1 cellular context compared by ENCODE assay signal in the genomic region with DNA sequence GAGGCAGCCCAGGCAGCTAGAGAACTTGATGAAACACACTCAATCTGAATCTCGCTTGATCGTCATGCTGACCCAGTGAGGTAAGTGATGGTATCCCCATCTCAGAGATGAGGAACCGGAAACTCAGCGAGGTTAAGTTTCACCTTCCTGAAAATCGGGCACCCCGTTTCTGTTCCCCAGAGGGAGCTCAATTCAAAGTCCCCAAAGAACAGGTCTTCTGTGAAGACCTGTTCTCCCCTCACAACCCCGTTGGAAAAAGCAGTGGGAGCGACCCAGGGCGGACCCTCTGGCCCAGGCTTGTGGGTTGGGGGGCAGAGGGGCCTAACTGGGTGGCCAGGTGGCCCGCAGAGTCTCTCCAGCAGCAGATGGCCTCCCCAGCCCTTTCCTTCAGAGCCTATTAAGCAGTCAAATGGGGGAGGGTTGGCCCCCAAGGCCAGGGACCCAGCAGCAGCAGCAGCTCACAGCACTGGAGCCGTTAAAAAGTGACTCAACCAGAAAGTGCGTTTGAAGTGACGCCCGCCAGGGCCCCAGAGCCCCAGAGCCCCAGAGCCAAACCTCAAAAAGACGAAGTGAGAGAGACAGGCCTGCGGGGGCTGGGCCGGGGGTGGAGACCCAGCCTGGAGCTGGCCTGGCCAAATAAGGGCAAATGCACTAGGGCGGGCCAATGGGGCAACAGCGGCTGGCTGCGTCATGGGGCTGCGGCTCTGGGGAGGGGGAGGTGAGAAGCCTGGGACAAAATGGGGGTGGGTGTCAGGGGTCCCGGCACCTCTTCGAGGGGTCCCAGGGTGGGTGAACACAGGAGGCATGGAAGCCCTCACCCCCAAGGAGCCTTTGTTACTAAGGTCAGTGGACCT.
TF ChIP-seq lines count a peak whose summit lies in the region.

No MANE protein-coding gene starts in this region.

TF ChIP-seq in K562, 482 proteins besides CTCF, POLR2A, EP300 and RAD21 (continued from another document and continues in another):
- TF ChIP-seq, protein P1, sequence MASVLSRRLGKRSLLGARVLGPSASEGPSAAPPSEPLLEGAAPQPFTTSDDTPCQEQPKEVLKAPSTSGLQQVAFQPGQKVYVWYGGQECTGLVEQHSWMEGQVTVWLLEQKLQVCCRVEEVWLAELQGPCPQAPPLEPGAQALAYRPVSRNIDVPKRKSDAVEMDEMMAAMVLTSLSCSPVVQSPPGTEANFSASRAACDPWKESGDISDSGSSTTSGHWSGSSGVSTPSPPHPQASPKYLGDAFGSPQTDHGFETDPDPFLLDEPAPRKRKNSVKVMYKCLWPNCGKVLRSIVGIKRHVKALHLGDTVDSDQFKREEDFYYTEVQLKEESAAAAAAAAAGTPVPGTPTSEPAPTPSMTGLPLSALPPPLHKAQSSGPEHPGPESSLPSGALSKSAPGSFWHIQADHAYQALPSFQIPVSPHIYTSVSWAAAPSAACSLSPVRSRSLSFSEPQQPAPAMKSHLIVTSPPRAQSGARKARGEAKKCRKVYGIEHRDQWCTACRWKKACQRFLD (CRISPR knock-in tag; IDR thresholded peaks at IDR 0.05): peak; percentile 97
- TF ChIP-seq NRF1 (conservative IDR thresholded peaks at IDR 0.05 in 1 of 2, IDR thresholded peaks at IDR 0.05 in 1 of 2) (peak in 1 of 2 experiments; percentile 48; a peak in 3 of 4 replicates), ZNF197 (CRISPR knock-in tag; IDR thresholded peaks at IDR 0.05; ENCODE audit: low read depth) (peak; percentile 91), CHCHD3 (CRISPR knock-in tag; IDR thresholded peaks at IDR 0.05) (peak; percentile 85; the same call in 1 of the 2 replicates), CHD4 (IDR thresholded peaks at IDR 0.05; ENCODE audit: insufficient read depth, insufficient replicate concordance, low read depth, low read length, poor library complexity, severe bottlenecking) (no peak), ZKSCAN1 (IDR thresholded peaks at IDR 0.05; ENCODE audit: low read depth, low read length) (0 out of 2 replicates have a peak, but pooled peaks have one; percentile 5), ILK (tag; IDR thresholded peaks at IDR 0.05; ENCODE audit: borderline replicate concordance, low read depth) (no peak), RHOXF2B (CRISPR knock-in tag; conservative IDR thresholded peaks at IDR 0.05) (no peak), STAG1 (CRISPR knock-in tag; IDR thresholded peaks at IDR 0.05; ENCODE audit: borderline replicate concordance) (no peak), ZSCAN32 (CRISPR knock-in tag; IDR thresholded peaks at IDR 0.05) (0 out of 2 replicates have a peak, but pooled peaks have one; percentile 43), BRCA1 (IDR thresholded peaks at IDR 0.05) (no peak), BRCA1 (CRISPR knock-in tag; IDR thresholded peaks at IDR 0.05) (no peak), GABPB1 (CRISPR knock-in tag; IDR thresholded peaks at IDR 0.05) (peak; percentile 51), ARNT (IDR thresholded peaks at IDR 0.05) (no peak), HSF4 (CRISPR knock-in tag; IDR thresholded peaks at IDR 0.05; ENCODE audit: borderline replicate concordance) (no peak), NR2C2 (CRISPR knock-in tag; IDR thresholded peaks at IDR 0.05) (no peak), NR2C2 (tag; IDR thresholded peaks at IDR 0.05) (peak; percentile 52), CHD2 (IDR thresholded peaks at IDR 0.05; ENCODE audit: low read depth, low read length) (peak; percentile 51; the same call in 1 of the 2 replicates), ZNF445 (CRISPR knock-in tag; IDR thresholded peaks at IDR 0.05; ENCODE audit: low read depth) (0 out of 2 replicates have a peak, but pooled peaks have one; percentile 7), WHSC1 (IDR thresholded peaks at IDR 0.05; ENCODE audit: low read length) (no peak), PCBP2 (IDR thresholded peaks at IDR 0.05; ENCODE audit: low read depth, low read length, poor library complexity, severe bottlenecking) (no peak), ZNF324 (CRISPR knock-in tag; IDR thresholded peaks at IDR 0.05) (no peak), PHF21A (IDR thresholded peaks at IDR 0.05; ENCODE audit: borderline replicate concordance, low read depth) (0 out of 2 replicates have a peak, but pooled peaks have one; percentile 49), ZNF551 (CRISPR knock-in tag; IDR thresholded peaks at IDR 0.05) (no peak), ZNF766 (CRISPR knock-in tag; conservative IDR thresholded peaks at IDR 0.05) (no peak), ZNF764 (CRISPR knock-in tag; IDR thresholded peaks at IDR 0.05; ENCODE audit: low read depth) (no peak), HOXB6 (CRISPR knock-in tag; IDR thresholded peaks at IDR 0.05; ENCODE audit: borderline replicate concordance) (no peak), ATF1 (CRISPR knock-in tag; IDR thresholded peaks at IDR 0.05) (no peak), ATF1 (tag; IDR thresholded peaks at IDR 0.05) (peak; percentile 94), TCF7L2 (IDR thresholded peaks at IDR 0.05; ENCODE audit: low read depth, low read length) (no peak), ZNF644 (tag; IDR thresholded peaks at IDR 0.05; ENCODE audit: low read depth) (peak; percentile 95), ZZZ3 (IDR thresholded peaks at IDR 0.05) (no peak), TGIF2 (CRISPR knock-in tag; IDR thresholded peaks at IDR 0.05) (no peak), RUNX1 (IDR thresholded peaks at IDR 0.05; ENCODE audit: low read depth) (no peak)
- TF ChIP-seq, protein P2, sequence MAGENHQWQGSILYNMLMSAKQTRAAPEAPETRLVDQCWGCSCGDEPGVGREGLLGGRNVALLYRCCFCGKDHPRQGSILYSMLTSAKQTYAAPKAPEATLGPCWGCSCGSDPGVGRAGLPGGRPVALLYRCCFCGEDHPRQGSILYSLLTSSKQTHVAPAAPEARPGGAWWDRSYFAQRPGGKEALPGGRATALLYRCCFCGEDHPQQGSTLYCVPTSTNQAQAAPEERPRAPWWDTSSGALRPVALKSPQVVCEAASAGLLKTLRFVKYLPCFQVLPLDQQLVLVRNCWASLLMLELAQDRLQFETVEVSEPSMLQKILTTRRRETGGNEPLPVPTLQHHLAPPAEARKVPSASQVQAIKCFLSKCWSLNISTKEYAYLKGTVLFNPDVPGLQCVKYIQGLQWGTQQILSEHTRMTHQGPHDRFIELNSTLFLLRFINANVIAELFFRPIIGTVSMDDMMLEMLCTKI (IDR thresholded peaks at IDR 0.05; ENCODE audit: partially characterized antibody): no peak
- TF ChIP-seq, protein P3, sequence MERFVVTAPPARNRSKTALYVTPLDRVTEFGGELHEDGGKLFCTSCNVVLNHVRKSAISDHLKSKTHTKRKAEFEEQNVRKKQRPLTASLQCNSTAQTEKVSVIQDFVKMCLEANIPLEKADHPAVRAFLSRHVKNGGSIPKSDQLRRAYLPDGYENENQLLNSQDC (CRISPR knock-in tag; IDR thresholded peaks at IDR 0.05): no peak
- TF ChIP-seq, protein P4, sequence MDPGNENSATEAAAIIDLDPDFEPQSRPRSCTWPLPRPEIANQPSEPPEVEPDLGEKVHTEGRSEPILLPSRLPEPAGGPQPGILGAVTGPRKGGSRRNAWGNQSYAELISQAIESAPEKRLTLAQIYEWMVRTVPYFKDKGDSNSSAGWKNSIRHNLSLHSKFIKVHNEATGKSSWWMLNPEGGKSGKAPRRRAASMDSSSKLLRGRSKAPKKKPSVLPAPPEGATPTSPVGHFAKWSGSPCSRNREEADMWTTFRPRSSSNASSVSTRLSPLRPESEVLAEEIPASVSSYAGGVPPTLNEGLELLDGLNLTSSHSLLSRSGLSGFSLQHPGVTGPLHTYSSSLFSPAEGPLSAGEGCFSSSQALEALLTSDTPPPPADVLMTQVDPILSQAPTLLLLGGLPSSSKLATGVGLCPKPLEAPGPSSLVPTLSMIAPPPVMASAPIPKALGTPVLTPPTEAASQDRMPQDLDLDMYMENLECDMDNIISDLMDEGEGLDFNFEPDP (CRISPR knock-in tag; IDR thresholded peaks at IDR 0.05): no peak
- TF ChIP-seq, protein P5, sequence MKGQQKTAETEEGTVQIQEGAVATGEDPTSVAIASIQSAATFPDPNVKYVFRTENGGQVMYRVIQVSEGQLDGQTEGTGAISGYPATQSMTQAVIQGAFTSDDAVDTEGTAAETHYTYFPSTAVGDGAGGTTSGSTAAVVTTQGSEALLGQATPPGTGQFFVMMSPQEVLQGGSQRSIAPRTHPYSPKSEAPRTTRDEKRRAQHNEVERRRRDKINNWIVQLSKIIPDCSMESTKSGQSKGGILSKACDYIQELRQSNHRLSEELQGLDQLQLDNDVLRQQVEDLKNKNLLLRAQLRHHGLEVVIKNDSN (CRISPR knock-in tag; IDR thresholded peaks at IDR 0.05): no peak
- TF ChIP-seq, protein P6, sequence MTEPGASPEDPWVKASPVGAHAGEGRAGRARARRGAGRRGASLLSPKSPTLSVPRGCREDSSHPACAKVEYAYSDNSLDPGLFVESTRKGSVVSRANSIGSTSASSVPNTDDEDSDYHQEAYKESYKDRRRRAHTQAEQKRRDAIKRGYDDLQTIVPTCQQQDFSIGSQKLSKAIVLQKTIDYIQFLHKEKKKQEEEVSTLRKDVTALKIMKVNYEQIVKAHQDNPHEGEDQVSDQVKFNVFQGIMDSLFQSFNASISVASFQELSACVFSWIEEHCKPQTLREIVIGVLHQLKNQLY (CRISPR knock-in tag; conservative IDR thresholded peaks at IDR 0.05): no peak
- TF ChIP-seq, protein P7, sequence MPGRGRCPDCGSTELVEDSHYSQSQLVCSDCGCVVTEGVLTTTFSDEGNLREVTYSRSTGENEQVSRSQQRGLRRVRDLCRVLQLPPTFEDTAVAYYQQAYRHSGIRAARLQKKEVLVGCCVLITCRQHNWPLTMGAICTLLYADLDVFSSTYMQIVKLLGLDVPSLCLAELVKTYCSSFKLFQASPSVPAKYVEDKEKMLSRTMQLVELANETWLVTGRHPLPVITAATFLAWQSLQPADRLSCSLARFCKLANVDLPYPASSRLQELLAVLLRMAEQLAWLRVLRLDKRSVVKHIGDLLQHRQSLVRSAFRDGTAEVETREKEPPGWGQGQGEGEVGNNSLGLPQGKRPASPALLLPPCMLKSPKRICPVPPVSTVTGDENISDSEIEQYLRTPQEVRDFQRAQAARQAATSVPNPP (IDR thresholded peaks at IDR 0.05; ENCODE audit: borderline replicate concordance, insufficient read depth, insufficient read length): no peak
- TF ChIP-seq, protein P8, sequence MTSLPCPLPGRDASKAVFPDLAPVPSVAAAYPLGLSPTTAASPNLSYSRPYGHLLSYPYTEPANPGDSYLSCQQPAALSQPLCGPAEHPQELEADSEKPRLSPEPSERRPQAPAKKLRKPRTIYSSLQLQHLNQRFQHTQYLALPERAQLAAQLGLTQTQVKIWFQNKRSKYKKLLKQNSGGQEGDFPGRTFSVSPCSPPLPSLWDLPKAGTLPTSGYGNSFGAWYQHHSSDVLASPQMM (CRISPR knock-in tag; IDR thresholded peaks at IDR 0.05): no peak
- TF ChIP-seq, protein P9, sequence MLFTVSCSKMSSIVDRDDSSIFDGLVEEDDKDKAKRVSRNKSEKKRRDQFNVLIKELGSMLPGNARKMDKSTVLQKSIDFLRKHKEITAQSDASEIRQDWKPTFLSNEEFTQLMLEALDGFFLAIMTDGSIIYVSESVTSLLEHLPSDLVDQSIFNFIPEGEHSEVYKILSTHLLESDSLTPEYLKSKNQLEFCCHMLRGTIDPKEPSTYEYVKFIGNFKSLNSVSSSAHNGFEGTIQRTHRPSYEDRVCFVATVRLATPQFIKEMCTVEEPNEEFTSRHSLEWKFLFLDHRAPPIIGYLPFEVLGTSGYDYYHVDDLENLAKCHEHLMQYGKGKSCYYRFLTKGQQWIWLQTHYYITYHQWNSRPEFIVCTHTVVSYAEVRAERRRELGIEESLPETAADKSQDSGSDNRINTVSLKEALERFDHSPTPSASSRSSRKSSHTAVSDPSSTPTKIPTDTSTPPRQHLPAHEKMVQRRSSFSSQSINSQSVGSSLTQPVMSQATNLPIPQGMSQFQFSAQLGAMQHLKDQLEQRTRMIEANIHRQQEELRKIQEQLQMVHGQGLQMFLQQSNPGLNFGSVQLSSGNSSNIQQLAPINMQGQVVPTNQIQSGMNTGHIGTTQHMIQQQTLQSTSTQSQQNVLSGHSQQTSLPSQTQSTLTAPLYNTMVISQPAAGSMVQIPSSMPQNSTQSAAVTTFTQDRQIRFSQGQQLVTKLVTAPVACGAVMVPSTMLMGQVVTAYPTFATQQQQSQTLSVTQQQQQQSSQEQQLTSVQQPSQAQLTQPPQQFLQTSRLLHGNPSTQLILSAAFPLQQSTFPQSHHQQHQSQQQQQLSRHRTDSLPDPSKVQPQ (CRISPR knock-in tag; IDR thresholded peaks at IDR 0.05; ENCODE audit: borderline replicate concordance): no peak
- TF ChIP-seq, protein P10, sequence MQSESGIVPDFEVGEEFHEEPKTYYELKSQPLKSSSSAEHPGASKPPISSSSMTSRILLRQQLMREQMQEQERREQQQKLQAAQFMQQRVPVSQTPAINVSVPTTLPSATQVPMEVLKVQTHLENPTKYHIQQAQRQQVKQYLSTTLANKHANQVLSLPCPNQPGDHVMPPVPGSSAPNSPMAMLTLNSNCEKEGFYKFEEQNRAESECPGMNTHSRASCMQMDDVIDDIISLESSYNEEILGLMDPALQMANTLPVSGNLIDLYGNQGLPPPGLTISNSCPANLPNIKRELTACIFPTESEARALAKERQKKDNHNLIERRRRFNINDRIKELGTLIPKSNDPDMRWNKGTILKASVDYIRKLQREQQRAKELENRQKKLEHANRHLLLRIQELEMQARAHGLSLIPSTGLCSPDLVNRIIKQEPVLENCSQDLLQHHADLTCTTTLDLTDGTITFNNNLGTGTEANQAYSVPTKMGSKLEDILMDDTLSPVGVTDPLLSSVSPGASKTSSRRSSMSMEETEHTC (IDR thresholded peaks at IDR 0.05): no peak
- TF ChIP-seq, protein P11, sequence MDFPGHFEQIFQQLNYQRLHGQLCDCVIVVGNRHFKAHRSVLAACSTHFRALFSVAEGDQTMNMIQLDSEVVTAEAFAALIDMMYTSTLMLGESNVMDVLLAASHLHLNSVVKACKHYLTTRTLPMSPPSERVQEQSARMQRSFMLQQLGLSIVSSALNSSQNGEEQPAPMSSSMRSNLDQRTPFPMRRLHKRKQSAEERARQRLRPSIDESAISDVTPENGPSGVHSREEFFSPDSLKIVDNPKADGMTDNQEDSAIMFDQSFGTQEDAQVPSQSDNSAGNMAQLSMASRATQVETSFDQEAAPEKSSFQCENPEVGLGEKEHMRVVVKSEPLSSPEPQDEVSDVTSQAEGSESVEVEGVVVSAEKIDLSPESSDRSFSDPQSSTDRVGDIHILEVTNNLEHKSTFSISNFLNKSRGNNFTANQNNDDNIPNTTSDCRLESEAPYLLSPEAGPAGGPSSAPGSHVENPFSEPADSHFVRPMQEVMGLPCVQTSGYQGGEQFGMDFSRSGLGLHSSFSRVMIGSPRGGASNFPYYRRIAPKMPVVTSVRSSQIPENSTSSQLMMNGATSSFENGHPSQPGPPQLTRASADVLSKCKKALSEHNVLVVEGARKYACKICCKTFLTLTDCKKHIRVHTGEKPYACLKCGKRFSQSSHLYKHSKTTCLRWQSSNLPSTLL (IDR thresholded peaks at IDR 0.05): no peak
- TF ChIP-seq, protein P12, sequence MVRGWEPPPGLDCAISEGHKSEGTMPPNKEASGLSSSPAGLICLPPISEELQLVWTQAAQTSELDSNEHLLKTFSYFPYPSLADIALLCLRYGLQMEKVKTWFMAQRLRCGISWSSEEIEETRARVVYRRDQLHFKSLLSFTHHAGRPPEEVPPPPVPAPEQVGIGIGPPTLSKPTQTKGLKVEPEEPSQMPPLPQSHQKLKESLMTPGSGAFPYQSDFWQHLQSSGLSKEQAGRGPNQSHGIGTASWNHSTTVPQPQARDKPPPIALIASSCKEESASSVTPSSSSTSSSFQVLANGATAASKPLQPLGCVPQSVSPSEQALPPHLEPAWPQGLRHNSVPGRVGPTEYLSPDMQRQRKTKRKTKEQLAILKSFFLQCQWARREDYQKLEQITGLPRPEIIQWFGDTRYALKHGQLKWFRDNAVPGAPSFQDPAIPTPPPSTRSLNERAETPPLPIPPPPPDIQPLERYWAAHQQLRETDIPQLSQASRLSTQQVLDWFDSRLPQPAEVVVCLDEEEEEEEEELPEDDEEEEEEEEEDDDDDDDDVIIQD (CRISPR knock-in tag; IDR thresholded peaks at IDR 0.05): no peak
- TF ChIP-seq, protein P13, sequence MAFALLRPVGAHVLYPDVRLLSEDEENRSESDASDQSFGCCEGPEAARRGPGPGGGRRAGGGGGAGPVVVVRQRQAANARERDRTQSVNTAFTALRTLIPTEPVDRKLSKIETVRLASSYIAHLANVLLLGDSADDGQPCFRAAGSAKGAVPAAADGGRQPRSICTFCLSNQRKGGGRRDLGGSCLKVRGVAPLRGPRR (CRISPR knock-in tag; IDR thresholded peaks at IDR 0.05): no peak
